In genomic region chr19:41959056-41960053, GRCh38 we compare ENCODE assay signal across 9 cellular contexts. TPM values are rescaled to one million over a fixed set of nuclear protein-coding genes. Genes with fewer than 3 reads are reported as not detected.
DNase-seq lines count a peak whose midpoint lies in the region; ATAC-seq, FAIRE-seq and TF ChIP-seq lines count a peak whose summit lies in the region.
"Had no signal": no experiment of that assay in that cellular context is flagged by ENCODE, and none has a peak within 500 bp of the region (broad histone marks: within the 10 kb centered on the region; RNA-seq: fewer than 3 reads in every experiment).

Gene RABAC1 (minus strand): TSS chr19:41959321. CDS start chr19:41959292, 29 bp downstream.

- peak; percentile 17 for TF ChIP-seq CTCF in AG09319 (IDR thresholded peaks at IDR 0.05; ENCODE audit: low read depth, low read length)
- TF ChIP-seq CTCF in kidney (IDR thresholded peaks at IDR 0.05; ENCODE audit: borderline replicate concordance, extremely low read depth, insufficient read depth), result no peak

- peak within 1 kb of the TSS; percentile 75 to 83 for H3K9ac ChIP-seq in kidney (ENCODE audit: low read length in 2 of 2)

- peak within 1 kb of the TSS; percentile 69 to 84 for H3K4me3 ChIP-seq in kidney (ENCODE audit: low read length in 2 of 2)

- H3K27ac ChIP-seq in kidney (ENCODE audit: low read depth in 2 of 2, low read length in 2 of 2), result peak within 1 kb of the TSS; percentile 79 to 86

- DNase-seq in AG09319 (ENCODE audit: extremely low read depth, low read depth) (peak; percentile 67), NCI-H460 (ENCODE audit: extremely low read depth, low read depth) (peak; percentile 78), cerebellum (ENCODE audit: low spot score) (peak; percentile 95), kidney (peak; percentile 95)
- peak; percentile 81 for DNase-seq in activated CD4-positive, CD25-positive, alpha-beta regulatory T cell treated with anti-CD3 and anti-CD28 coated beads, Interleukin-2, amount 50 U/mL, for 72 hours
- DNase-seq in stimulated activated CD4-positive, alpha-beta T cell treated with anti-CD3 and anti-CD28 coated beads, Interleukin-15, amount 100 ng/mL, for 24 hours, result peak; percentile 93

- ATAC-seq in GM19025 (IDR thresholded peaks at IDR 0.05; ENCODE audit: low read depth, unreplicated experiment) (peak; percentile 87), HG03354 (IDR thresholded peaks at IDR 0.05; ENCODE audit: poor library complexity, severe bottlenecking, unreplicated experiment) (peak; percentile 84)

- peaks cover 3 to 6% of the 10 kb centered on the region in 2 donors for H3K36me3 ChIP-seq in kidney (ENCODE audit: control insufficient read depth in 1 of 2, insufficient read depth in 2 of 2, low read length in 2 of 2)

- H3K4me1 ChIP-seq in kidney (ENCODE audit: control insufficient read depth in 1 of 2, insufficient read depth in 1 of 2, low read depth in 1 of 2, low read length in 2 of 2), result peaks cover 4 to 15% of the 10 kb centered on the region in 2 donors

- FAIRE-seq in kidney (lab: Jason Lieb, UNC), result no peak
- FAIRE-seq: colon had no signal

- H3K9me3 ChIP-seq in kidney (ENCODE audit: control insufficient read depth in 1 of 2, low read length in 2 of 2), result no peaks in the 10 kb centered on the region

- intact Hi-C loops in kidney (cut with DNase I), result no loop called here

RNA-seq across cellular contexts. Expression of gene RABAC1, which starts in this region (rescaled TPM):
- total RNA-seq in NCI-H460 (2014; rRNA removed; shearing (Covaris generic)), result 30.4 and 36.0 TPM in 2 replicates
- 85.0 and 92.3 TPM in 2 replicates for polyA plus RNA-seq in NCI-H460 (2014; cell fraction: nucleus; rRNA removed)
- total RNA-seq in cerebellum (62.8 TPM), kidney (146 TPM)
- 333 TPM for polyA plus RNA-seq in kidney (ENCODE audit: insufficient read depth, low read depth, low replicate concordance)

Comparison
In these comparisons a context has a peak if more than half of its experiments do, and no peak if none do; other contexts are left out.
1. Peak in every context shown above with its lines: DNase-seq, ATAC-seq, H3K4me3 ChIP-seq and H3K27ac ChIP-seq.